1 cellular context compared by ENCODE assay signal in genomic region chr3:138174421-138175122, GRCh38.
TF ChIP-seq lines count a peak whose summit lies in the region.

A gene with protein sequence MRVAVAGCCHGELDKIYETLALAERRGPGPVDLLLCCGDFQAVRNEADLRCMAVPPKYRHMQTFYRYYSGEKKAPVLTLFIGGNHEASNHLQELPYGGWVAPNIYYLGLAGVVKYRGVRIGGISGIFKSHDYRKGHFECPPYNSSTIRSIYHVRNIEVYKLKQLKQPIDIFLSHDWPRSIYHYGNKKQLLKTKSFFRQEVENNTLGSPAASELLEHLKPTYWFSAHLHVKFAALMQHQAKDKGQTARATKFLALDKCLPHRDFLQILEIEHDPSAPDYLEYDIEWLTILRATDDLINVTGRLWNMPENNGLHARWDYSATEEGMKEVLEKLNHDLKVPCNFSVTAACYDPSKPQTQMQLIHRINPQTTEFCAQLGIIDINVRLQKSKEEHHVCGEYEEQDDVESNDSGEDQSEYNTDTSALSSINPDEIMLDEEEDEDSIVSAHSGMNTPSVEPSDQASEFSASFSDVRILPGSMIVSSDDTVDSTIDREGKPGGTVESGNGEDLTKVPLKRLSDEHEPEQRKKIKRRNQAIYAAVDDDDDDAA (minus strand): TSS chr3:138174921. CDS start chr3:138174795, 126 bp downstream.

TF ChIP-seq in GM23338, 12 proteins besides CTCF, POLR2A, EP300 and RAD21 (continued from another document):
- TF ChIP-seq, protein P1, sequence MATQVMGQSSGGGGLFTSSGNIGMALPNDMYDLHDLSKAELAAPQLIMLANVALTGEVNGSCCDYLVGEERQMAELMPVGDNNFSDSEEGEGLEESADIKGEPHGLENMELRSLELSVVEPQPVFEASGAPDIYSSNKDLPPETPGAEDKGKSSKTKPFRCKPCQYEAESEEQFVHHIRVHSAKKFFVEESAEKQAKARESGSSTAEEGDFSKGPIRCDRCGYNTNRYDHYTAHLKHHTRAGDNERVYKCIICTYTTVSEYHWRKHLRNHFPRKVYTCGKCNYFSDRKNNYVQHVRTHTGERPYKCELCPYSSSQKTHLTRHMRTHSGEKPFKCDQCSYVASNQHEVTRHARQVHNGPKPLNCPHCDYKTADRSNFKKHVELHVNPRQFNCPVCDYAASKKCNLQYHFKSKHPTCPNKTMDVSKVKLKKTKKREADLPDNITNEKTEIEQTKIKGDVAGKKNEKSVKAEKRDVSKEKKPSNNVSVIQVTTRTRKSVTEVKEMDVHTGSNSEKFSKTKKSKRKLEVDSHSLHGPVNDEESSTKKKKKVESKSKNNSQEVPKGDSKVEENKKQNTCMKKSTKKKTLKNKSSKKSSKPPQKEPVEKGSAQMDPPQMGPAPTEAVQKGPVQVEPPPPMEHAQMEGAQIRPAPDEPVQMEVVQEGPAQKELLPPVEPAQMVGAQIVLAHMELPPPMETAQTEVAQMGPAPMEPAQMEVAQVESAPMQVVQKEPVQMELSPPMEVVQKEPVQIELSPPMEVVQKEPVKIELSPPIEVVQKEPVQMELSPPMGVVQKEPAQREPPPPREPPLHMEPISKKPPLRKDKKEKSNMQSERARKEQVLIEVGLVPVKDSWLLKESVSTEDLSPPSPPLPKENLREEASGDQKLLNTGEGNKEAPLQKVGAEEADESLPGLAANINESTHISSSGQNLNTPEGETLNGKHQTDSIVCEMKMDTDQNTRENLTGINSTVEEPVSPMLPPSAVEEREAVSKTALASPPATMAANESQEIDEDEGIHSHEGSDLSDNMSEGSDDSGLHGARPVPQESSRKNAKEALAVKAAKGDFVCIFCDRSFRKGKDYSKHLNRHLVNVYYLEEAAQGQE (IDR thresholded peaks at IDR 0.05; ENCODE audit: unreplicated experiment): no peak
TF ChIP-seq in GM23338: peak in this region for 2.
